Comparison of ENCODE assay signal across 8 cellular contexts in the genomic region with DNA sequence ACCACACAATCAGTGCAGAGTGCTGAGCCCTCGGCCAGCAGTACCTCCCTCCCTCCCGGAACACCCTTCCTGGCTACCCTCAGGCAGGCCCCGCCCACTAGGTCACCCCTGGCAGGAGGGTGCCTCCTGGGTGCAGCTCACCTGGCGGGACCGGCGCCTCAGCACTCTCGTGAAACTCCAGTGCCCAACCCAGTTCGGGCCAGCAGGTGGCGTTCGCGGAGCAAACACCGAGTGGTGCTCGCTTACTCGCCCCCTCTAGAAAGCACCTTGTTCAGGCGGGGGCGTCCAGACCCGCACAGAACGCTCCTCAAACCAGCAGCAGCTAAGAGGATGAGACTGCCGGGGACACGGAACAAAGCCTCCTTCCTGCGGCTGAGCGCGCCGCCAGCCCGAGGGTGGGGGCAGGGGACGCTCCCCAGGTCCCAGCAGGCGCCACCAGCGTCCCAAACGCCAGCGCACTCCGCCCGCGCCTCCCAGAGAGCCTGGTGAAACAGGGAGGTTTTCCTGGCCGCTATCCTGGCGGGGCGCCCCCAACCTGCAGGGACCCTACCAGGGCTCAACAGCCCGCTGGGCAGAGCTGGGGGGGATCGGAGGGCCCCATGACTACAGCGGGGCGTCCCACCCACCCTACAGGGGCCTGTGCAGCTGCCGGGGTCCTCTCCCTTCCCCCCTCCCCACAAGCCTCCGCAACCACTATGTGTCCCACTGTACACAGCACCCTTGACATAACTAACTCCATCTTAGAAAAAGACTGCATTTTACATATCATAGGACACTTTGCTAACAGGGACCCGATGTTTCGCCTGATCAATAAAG. TPM values are rescaled to one million over a fixed set of nuclear protein-coding genes. Genes with fewer than 3 reads are reported as not detected.
DNase-seq lines count a peak whose midpoint lies in the region; ATAC-seq and TF ChIP-seq lines count a peak whose summit lies in the region.

No MANE protein-coding gene starts in this region.

- DNase-seq in NCI-H1417 (lab: John Stamatoyannopoulos, UW): peak; percentile 83 to 88 (median 84)
- DNase-seq in NCI-H1417 treated with DMSO at 0.1 percent for 48 hours (lab: John Stamatoyannopoulos, UW): no peak
- peak; percentile 33 for DNase-seq in NCI-H2081 treated with DMSO at 0.1 percent for 48 hours (lab: John Stamatoyannopoulos, UW)
- peak; percentile 88 to 93 for DNase-seq in activated CD4-positive, alpha-beta T cell treated with anti-CD3 and anti-CD28 coated beads for 4 hours
- DNase-seq in choroid plexus epithelial cell (ENCODE audit: low read depth): peak; percentile 61
- peak; percentile 80 for DNase-seq in left lobe of liver (ENCODE audit: low spot score)
- peak; percentile 93 for DNase-seq in stimulated activated CD4-positive, alpha-beta T cell treated with anti-CD3 and anti-CD28 coated beads, Interleukin-4, amount 100 ng/mL, for 1 hour

- H3K4me3 ChIP-seq in choroid plexus epithelial cell (ENCODE audit: low read depth, low read length): peak overlapping the region; percentile 49

- peak; percentile 87 for TF ChIP-seq CTCF in choroid plexus epithelial cell (conservative IDR thresholded peaks at IDR 0.05; ENCODE audit: low read depth, low read length)

- peak; percentile 80 for ATAC-seq in HG02884 (IDR thresholded peaks at IDR 0.05; ENCODE audit: unreplicated experiment)
- peak; percentile 97 for ATAC-seq in left lobe of liver

RNA-seq across cellular contexts. Expression of a gene that starts 44.7 kb away (rescaled TPM):
- total RNA-seq in left lobe of liver: 34.7 TPM

RNA-seq across cellular contexts. Expression of a gene that starts 51.4 kb away (rescaled TPM):
- 0.28 TPM for total RNA-seq in left lobe of liver
